In the genomic region with DNA sequence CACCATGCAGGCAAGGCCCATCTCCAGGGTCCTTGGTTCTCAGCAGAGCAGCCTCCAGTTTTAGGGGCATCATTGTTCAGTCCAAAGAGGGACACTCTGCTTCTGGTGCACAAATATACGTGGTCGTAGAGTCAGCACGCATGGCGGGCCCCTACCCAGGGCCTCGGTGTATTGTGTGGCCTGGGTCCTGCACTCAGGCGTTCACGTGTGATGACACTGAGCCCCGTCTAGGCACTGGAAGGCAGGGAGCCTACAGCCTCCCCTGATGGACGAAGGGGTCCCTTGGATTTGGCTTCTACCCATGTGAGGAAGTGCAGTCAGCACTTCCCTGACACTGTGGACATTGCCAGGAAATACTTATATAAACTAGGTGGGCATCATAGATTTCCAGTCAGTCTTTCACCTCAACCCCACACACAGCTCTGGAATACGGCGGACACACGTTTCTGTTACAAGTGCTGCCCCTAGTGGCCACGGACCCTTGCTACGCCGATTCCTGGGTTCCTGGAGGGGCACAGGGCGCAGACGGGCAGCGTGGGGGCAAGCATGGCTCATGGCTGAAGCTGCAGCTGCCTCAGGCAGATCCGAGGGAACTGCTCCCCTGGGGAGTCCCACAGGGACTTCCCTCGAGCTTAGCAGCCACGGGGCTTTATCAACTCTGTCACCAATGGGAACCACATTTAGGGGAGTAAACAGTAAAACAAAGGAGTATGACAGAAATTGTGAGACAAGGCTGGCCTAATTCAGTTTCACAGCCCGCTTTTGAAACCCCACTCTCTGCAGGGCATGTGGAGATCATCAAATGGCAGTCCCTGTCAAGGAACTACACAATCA, we compare ENCODE assay signal across 8 cellular contexts. TPM values are rescaled to one million over a fixed set of nuclear protein-coding genes. Genes with fewer than 3 reads are reported as not detected.
A peak's percentile ranks its signal among the peaks of the same experiment; 100 is the strongest.
DNase-seq lines count a peak whose midpoint lies in the region; ATAC-seq, FAIRE-seq and TF ChIP-seq lines count a peak whose summit lies in the region.

No MANE protein-coding gene starts in this region.

- H4K20me1 ChIP-seq in DND-41 (ENCODE audit: insufficient read depth, low read length) (no peaks in the 10 kb centered on the region; the same call in 1 of the 2 replicates), GM23248 (ENCODE audit: insufficient read depth) (no peaks in the 10 kb centered on the region), HepG2 (ENCODE audit: insufficient read depth, low read length) (no peaks in the 10 kb centered on the region)

- in situ Hi-C loops in GM23248 (cut with MboI) (no loop called here), HepG2 (cut with HindIII; ENCODE audit: extremely low pct_ligation_motif_present, low pct_unique_long_range_greater_than_20kb) (no loop called here)

- DNase-seq in DND-41 (peak; percentile 18), GM23248 (peak; percentile 16), HepG2 (ENCODE audit: low spot score) (peak; percentile 8), SW480 (ENCODE audit: low spot score) (no peak), caudate nucleus (lab: John Stamatoyannopoulos, UW) (no peak), putamen (ENCODE audit: low spot score) (no peak)
- no peak for DNase-seq in central memory CD4-positive, alpha-beta T cell

- TF ChIP-seq CTCF in DND-41 (IDR thresholded peaks at IDR 0.05; ENCODE audit: borderline replicate concordance, extremely low read depth, low read length, poor library complexity, severe bottlenecking), result peak; percentile 67
- peak; percentile 58 for TF ChIP-seq CTCF in HepG2 (CRISPR knock-in tag; IDR thresholded peaks at IDR 0.05)

- no peak for TF ChIP-seq POLR2A in HepG2 (IDR thresholded peaks at IDR 0.05; ENCODE audit: insufficient read depth in 1 of 2, low read depth in 2 of 2, low read length in 2 of 2)

- peak; percentile 25; the same call in 1 of the 2 replicates for TF ChIP-seq RAD21 in HepG2 (CRISPR knock-in tag; IDR thresholded peaks at IDR 0.05)

- H3K4me2 ChIP-seq in DND-41 (ENCODE audit: insufficient read depth, low read length) (no peak overlapping the region), GM23248 (ENCODE audit: unreplicated experiment) (no peak overlapping the region), HepG2 (ENCODE audit: low read depth, low read length) (no peak overlapping the region)

- no peak overlapping the region for H3K4me3 ChIP-seq in DND-41 (ENCODE audit: low read depth in 1 of 2, low read length in 2 of 2)
- H3K4me3 ChIP-seq in GM23248, result no peak overlapping the region
- no peak overlapping the region for H3K4me3 ChIP-seq in HepG2 (replicated peaks in 1 of 3; ENCODE audit: insufficient read depth in 1 of 3, low read depth in 2 of 3, low read length in 3 of 3)

- 71 to 72% methylated on average over 22 of the region's 22 CpGs for WGBS in GM23248 (ENCODE audit: low coverage in 1 of 2, low lambda C conversion rate in 2 of 2, missing lambda C conversion rate in 2 of 2), 2 experiments
- WGBS in HepG2 (ENCODE audit: low lambda C conversion rate), result 94% methylated on average over 16 of the region's 22 CpGs

- no peak for FAIRE-seq in HepG2 (lab: Jason Lieb, UNC)

- H3K36me3 ChIP-seq in DND-41 (ENCODE audit: insufficient read depth, low read length), result no peaks in the 10 kb centered on the region
- H3K36me3 ChIP-seq in GM23248 (ENCODE audit: low read depth), result peaks cover 4% of the 10 kb centered on the region; the same call in 1 of the 2 replicates
- peaks cover 8 to 28% of the 10 kb centered on the region in 2 experiments; a peak in 4 of 5 replicates for H3K36me3 ChIP-seq in HepG2 (replicated peaks in 1 of 2; ENCODE audit: control insufficient read depth in 1 of 2, insufficient read depth in 2 of 2, low read length in 2 of 2)

- no peaks in the 10 kb centered on the region for H3F3A ChIP-seq in GM23248 (ENCODE audit: insufficient read depth)

- H3K27me3 ChIP-seq in DND-41 (ENCODE audit: insufficient read depth, low read length, poor library complexity) (no peaks in the 10 kb centered on the region), GM23248 (replicated peaks; ENCODE audit: insufficient read depth) (no peaks in the 10 kb centered on the region), HepG2 (ENCODE audit: control insufficient read depth in 1 of 2, insufficient read depth in 2 of 2, low read length in 2 of 2) (no peaks in the 10 kb centered on the region; a peak in 1 of 5 replicates)

- no peaks in the 10 kb centered on the region for H3K9me3 ChIP-seq in DND-41 (ENCODE audit: insufficient read depth, low read length, severe bottlenecking)
- no peaks in the 10 kb centered on the region for H3K9me3 ChIP-seq in GM23248 (ENCODE audit: low read depth)
- no peaks in the 10 kb centered on the region for H3K9me3 ChIP-seq in HepG2 (ENCODE audit: low read length)

- no TSS peak for BruUV-seq in HepG2 (replicated peaks; lab: Mats Ljungman, UMichigan)

- peak; percentile 40; the same call in 2 of the 3 replicates for ATAC-seq in DND-41 (ENCODE audit: insufficient read depth, low read depth)
- peak; percentile 48; the same call in 2 of the 3 replicates for ATAC-seq in SK-N-SH treated with all-trans-retinoic acid at 6 μM for 48 hours
- ATAC-seq in HepG2, result peak; percentile 51

- H2AFZ ChIP-seq in DND-41 (ENCODE audit: low read depth, low read length) (no peak overlapping the region), GM23248 (no peak overlapping the region), HepG2 (ENCODE audit: low read length) (no peak overlapping the region)

- no peaks in the 10 kb centered on the region for H3K79me2 ChIP-seq in DND-41 (ENCODE audit: insufficient read depth, low read length)
- no peaks in the 10 kb centered on the region for H3K79me2 ChIP-seq in GM23248 (ENCODE audit: insufficient read depth)
- no peaks in the 10 kb centered on the region for H3K79me2 ChIP-seq in HepG2 (ENCODE audit: insufficient read depth, low read length)

- CTCF ChIA-PET in HepG2 (lab: Yijun Ruan, JAX; ENCODE audit: low intra/inter-chr PET ratio, low total read pairs), result interaction anchor here (1.3 kb wide), 1 partner anchor 23 kb away, joined by 3 read pairs; no protein-coding TSS in a partner anchor

- TF ChIP-seq EP300 in HepG2 (IDR thresholded peaks at IDR 0.05; ENCODE audit: low read depth in 2 of 2, low read length in 2 of 2), result no peak
- TF ChIP-seq EP300 in HepG2 (CRISPR knock-in tag; IDR thresholded peaks at IDR 0.05; ENCODE audit: borderline replicate concordance), result no peak

- H3K27ac ChIP-seq in DND-41 (ENCODE audit: low read length), result no peak overlapping the region
- H3K27ac ChIP-seq in GM23248, result no peak overlapping the region
- no peak overlapping the region for H3K27ac ChIP-seq in HepG2 (ENCODE audit: extremely low read length, insufficient read depth, low read length)
- no peak overlapping the region for H3K27ac ChIP-seq in caudate nucleus (ENCODE audit: low read depth, low read length)

- H3K4me1 ChIP-seq in DND-41 (ENCODE audit: insufficient read depth, low read length), result no peaks in the 10 kb centered on the region
- H3K4me1 ChIP-seq in GM23248 (ENCODE audit: insufficient read depth), result no peaks in the 10 kb centered on the region
- H3K4me1 ChIP-seq in HepG2 (ENCODE audit: insufficient read depth, low read length), result peaks cover 23% of the 10 kb centered on the region

- POLR2A ChIA-PET in HepG2 (lab: Yijun Ruan, JAX), result interaction anchor here (1.0 to 1.3 kb wide), 3 partner anchors 16 to 21 kb away, joined by 3 to 6 read pairs (median 4); no protein-coding TSS in a partner anchor

- intact Hi-C loops in HepG2 (cut with micrococcal nuclease; ENCODE audit: unreplicated experiment), result no loop called here

- H3K9ac ChIP-seq in DND-41 (ENCODE audit: low read depth, low read length) (no peak overlapping the region), GM23248 (no peak overlapping the region), HepG2 (ENCODE audit: insufficient read depth, low read depth, low read length) (no peak overlapping the region)

- H3K9me2 ChIP-seq in GM23248 (ENCODE audit: insufficient read depth), result no peaks in the 10 kb centered on the region

RNA-seq across cellular contexts. Expression of a gene that starts 25.4 kb away (rescaled TPM):
- 5.7 and 7.1 TPM in 2 replicates for total RNA-seq in GM23248 (2014; rRNA removed; shearing (Covaris generic))
- polyA plus RNA-seq in GM23248 (2016; fragmentation: Nextera tagmentation; extraction: Ambion mirVana) (8.1 and 10.3 TPM in 2 replicates), HepG2 (2011; rRNA removed) (29.5 and 36.9 TPM in 2 replicates)
- total RNA-seq in HepG2 (2016; rRNA removed; fragmentation: Illumina TruSeq; extraction: Trizol), result 20.3 and 29.6 TPM in 2 replicates
- 5.3 and 5.8 TPM in 2 replicates for total RNA-seq in HepG2 (2016; cell fraction: cytosol; rRNA removed; fragmentation: Illumina TruSeq; extraction: Trizol; ENCODE audit: low read depth)
- total RNA-seq in HepG2 (2016; cell fraction: insoluble cytoplasmic fraction; rRNA removed; fragmentation: Illumina TruSeq; extraction: Trizol), result 20.5 and 28.1 TPM in 2 replicates
- total RNA-seq in HepG2 (2016; cell fraction: membrane; rRNA removed; fragmentation: Illumina TruSeq; extraction: Trizol), result 15.5 and 15.7 TPM in 2 replicates
- 19.1 and 21.7 TPM in 2 replicates for total RNA-seq in HepG2 (2016; cell fraction: nucleus; rRNA removed; fragmentation: Illumina TruSeq; extraction: Trizol)
- polyA plus RNA-seq in HepG2 (2011; cell fraction: cytosol; rRNA removed), result 33.7 and 37.4 TPM in 2 replicates
- 23.7 and 28.1 TPM in 2 replicates for polyA plus RNA-seq in HepG2 (2011; cell fraction: nucleus; rRNA removed)
- polyA plus RNA-seq in HepG2 (2012), result 17.3 and 23.0 TPM in 2 replicates
- polyA plus RNA-seq in HepG2 (2016; cell fraction: cytosol; fragmentation: Illumina TruSeq; extraction: Trizol; ENCODE audit: low read depth), result 14.4 and 15.8 TPM in 2 replicates
- polyA plus RNA-seq in HepG2 (2016; cell fraction: insoluble cytoplasmic fraction; fragmentation: Illumina TruSeq; extraction: Trizol; ENCODE audit: low read depth), result 62.5 and 67.2 TPM in 2 replicates
- 20.3 and 20.6 TPM in 2 replicates for polyA plus RNA-seq in HepG2 (2016; cell fraction: membrane; fragmentation: Illumina TruSeq; extraction: Trizol; ENCODE audit: low read depth)
- 51.6 and 53.4 TPM in 2 replicates for polyA plus RNA-seq in HepG2 (2016; cell fraction: nucleus; fragmentation: Illumina TruSeq; extraction: Trizol; ENCODE audit: insufficient read depth, low read depth)
- 21.2 and 33.7 TPM in 2 replicates for polyA minus RNA-seq in HepG2 (2011; rRNA and poly(A)+ RNA removed; ENCODE audit: low replicate concordance)
- polyA minus RNA-seq in HepG2 (2011; cell fraction: cytosol; rRNA and poly(A)+ RNA removed), result 10.0 and 12.4 TPM in 2 replicates
- polyA minus RNA-seq in HepG2 (2011; cell fraction: nucleus; rRNA and poly(A)+ RNA removed), result 15.5 and 16.9 TPM in 2 replicates

RNA-seq across cellular contexts. Expression of a gene that starts 39.3 kb away (rescaled TPM):
- total RNA-seq in GM23248 (2014; rRNA removed; shearing (Covaris generic)), result 6.4 and 8.1 TPM in 2 replicates
- polyA plus RNA-seq in GM23248 (2016; fragmentation: Nextera tagmentation; extraction: Ambion mirVana) (3.9 and 4.0 TPM in 2 replicates), HepG2 (2011; rRNA removed) (3.3 and 4.6 TPM in 2 replicates)
- 6.8 and 8.9 TPM in 2 replicates for total RNA-seq in HepG2 (2016; rRNA removed; fragmentation: Illumina TruSeq; extraction: Trizol)
- total RNA-seq in HepG2 (2016; cell fraction: cytosol; rRNA removed; fragmentation: Illumina TruSeq; extraction: Trizol; ENCODE audit: low read depth), result 2.8 and 2.9 TPM in 2 replicates
- total RNA-seq in HepG2 (2016; cell fraction: insoluble cytoplasmic fraction; rRNA removed; fragmentation: Illumina TruSeq; extraction: Trizol), result 6.9 and 8.5 TPM in 2 replicates
- total RNA-seq in HepG2 (2016; cell fraction: membrane; rRNA removed; fragmentation: Illumina TruSeq; extraction: Trizol), result 4.6 and 5.0 TPM in 2 replicates
- 8.5 and 8.7 TPM in 2 replicates for total RNA-seq in HepG2 (2016; cell fraction: nucleus; rRNA removed; fragmentation: Illumina TruSeq; extraction: Trizol)
- 2.7 and 3.0 TPM in 2 replicates for polyA plus RNA-seq in HepG2 (2011; cell fraction: cytosol; rRNA removed)
- 9.5 and 11.8 TPM in 2 replicates for polyA plus RNA-seq in HepG2 (2011; cell fraction: nucleus; rRNA removed)
- polyA plus RNA-seq in HepG2 (2012), result 3.2 and 4.1 TPM in 2 replicates
- 1.8 and 2.0 TPM in 2 replicates for polyA plus RNA-seq in HepG2 (2016; cell fraction: cytosol; fragmentation: Illumina TruSeq; extraction: Trizol; ENCODE audit: low read depth)
- polyA plus RNA-seq in HepG2 (2016; cell fraction: insoluble cytoplasmic fraction; fragmentation: Illumina TruSeq; extraction: Trizol; ENCODE audit: low read depth), result 5.6 and 5.9 TPM in 2 replicates
- 2.8 and 3.0 TPM in 2 replicates for polyA plus RNA-seq in HepG2 (2016; cell fraction: membrane; fragmentation: Illumina TruSeq; extraction: Trizol; ENCODE audit: low read depth)
- 13.4 and 14.6 TPM in 2 replicates for polyA plus RNA-seq in HepG2 (2016; cell fraction: nucleus; fragmentation: Illumina TruSeq; extraction: Trizol; ENCODE audit: insufficient read depth, low read depth)
- 6.5 and 19.5 TPM in 2 replicates for polyA minus RNA-seq in HepG2 (2011; rRNA and poly(A)+ RNA removed; ENCODE audit: low replicate concordance)
- polyA minus RNA-seq in HepG2 (2011; cell fraction: cytosol; rRNA and poly(A)+ RNA removed), result 2.1 and 3.2 TPM in 2 replicates
- polyA minus RNA-seq in HepG2 (2011; cell fraction: nucleus; rRNA and poly(A)+ RNA removed), result 4.1 and 4.4 TPM in 2 replicates

RNA-seq across cellular contexts. Expression of a gene that starts 54.5 kb away (rescaled TPM):
- 9.2 and 14.7 TPM in 2 replicates for total RNA-seq in GM23248 (2014; rRNA removed; shearing (Covaris generic))
- polyA plus RNA-seq in GM23248 (2016; fragmentation: Nextera tagmentation; extraction: Ambion mirVana), result 11.4 and 11.7 TPM in 2 replicates
- total RNA-seq in HepG2 (2016; rRNA removed; fragmentation: Illumina TruSeq; extraction: Trizol), result 41.6 and 43.1 TPM in 2 replicates
- total RNA-seq in HepG2 (2016; cell fraction: cytosol; rRNA removed; fragmentation: Illumina TruSeq; extraction: Trizol; ENCODE audit: low read depth), result 10.1 and 10.7 TPM in 2 replicates
- 40.1 and 40.3 TPM in 2 replicates for total RNA-seq in HepG2 (2016; cell fraction: insoluble cytoplasmic fraction; rRNA removed; fragmentation: Illumina TruSeq; extraction: Trizol)
- total RNA-seq in HepG2 (2016; cell fraction: membrane; rRNA removed; fragmentation: Illumina TruSeq; extraction: Trizol), result 23.2 and 23.9 TPM in 2 replicates
- 21.5 and 26.3 TPM in 2 replicates for total RNA-seq in HepG2 (2016; cell fraction: nucleus; rRNA removed; fragmentation: Illumina TruSeq; extraction: Trizol)
- polyA plus RNA-seq in HepG2 (2011; rRNA removed), result 9.8 and 14.2 TPM in 2 replicates
- 17.6 and 17.9 TPM in 2 replicates for polyA plus RNA-seq in HepG2 (2011; cell fraction: cytosol; rRNA removed)
- polyA plus RNA-seq in HepG2 (2011; cell fraction: nucleus; rRNA removed), result 10.9 and 11.9 TPM in 2 replicates
- polyA plus RNA-seq in HepG2 (2012), result 26.3 and 27.5 TPM in 2 replicates
- polyA plus RNA-seq in HepG2 (2016; cell fraction: cytosol; fragmentation: Illumina TruSeq; extraction: Trizol; ENCODE audit: low read depth), result 11.9 and 13.4 TPM in 2 replicates
- polyA plus RNA-seq in HepG2 (2016; cell fraction: insoluble cytoplasmic fraction; fragmentation: Illumina TruSeq; extraction: Trizol; ENCODE audit: low read depth), result 49.3 and 50.9 TPM in 2 replicates
- 20.2 and 21.5 TPM in 2 replicates for polyA plus RNA-seq in HepG2 (2016; cell fraction: membrane; fragmentation: Illumina TruSeq; extraction: Trizol; ENCODE audit: low read depth)
- polyA plus RNA-seq in HepG2 (2016; cell fraction: nucleus; fragmentation: Illumina TruSeq; extraction: Trizol; ENCODE audit: insufficient read depth, low read depth), result 41.9 and 47.8 TPM in 2 replicates
- polyA minus RNA-seq in HepG2 (2011; rRNA and poly(A)+ RNA removed; ENCODE audit: low replicate concordance), result 9.1 TPM in 1 of 2 replicates, not detected in the other
- polyA minus RNA-seq in HepG2 (2011; cell fraction: cytosol; rRNA and poly(A)+ RNA removed), result 13.5 and 13.7 TPM in 2 replicates
- 7.6 and 10.2 TPM in 2 replicates for polyA minus RNA-seq in HepG2 (2011; cell fraction: nucleus; rRNA and poly(A)+ RNA removed)

Comparison
In these comparisons a context has a peak if more than half of its experiments do, and no peak if none do; other contexts are left out.
1. DNase-seq: peak in DND-41 (single experiment), GM23248 (single experiment) and HepG2 (single experiment); none in central memory CD4-positive, alpha-beta T cell (single experiment), SW480 (single experiment), caudate nucleus (0 of 61) and putamen (single experiment).
2. Peak in every context shown above with its lines, with median percentiles within 50 percentile points of each other: ATAC-seq.